14 cellular contexts compared by ENCODE assay signal in genomic region chr9:91729558-91729842, GRCh38.
A peak's percentile ranks its signal among the peaks of the same experiment; 100 is the strongest.
DNase-seq lines count a peak whose midpoint lies in the region; ATAC-seq, FAIRE-seq and TF ChIP-seq lines count a peak whose summit lies in the region.
"Had no signal": no experiment of that assay in that cellular context is flagged by ENCODE, and none has a peak within 500 bp of the region (broad histone marks: within the 10 kb centered on the region; RNA-seq: fewer than 3 reads in every experiment).

No MANE protein-coding gene starts in this region.

- no peaks in the 10 kb centered on the region for H3K9me3 Mint-ChIP-seq in osteocyte (ENCODE audit: unreplicated experiment)
- H3K9me3 Mint-ChIP-seq: CD8-positive, alpha-beta T cell had no signal

- H3K36me3 ChIP-seq in bronchial epithelial cell (ENCODE audit: control insufficient read depth, insufficient read depth, low read length) (no peaks in the 10 kb centered on the region), heart left ventricle (no peaks in the 10 kb centered on the region), muscle layer of colon (ENCODE audit: insufficient read depth, low read length) (peaks cover 49% of the 10 kb centered on the region), uterus (no peaks in the 10 kb centered on the region)

- H3K27me3 ChIP-seq in bronchial epithelial cell (ENCODE audit: control insufficient read depth, insufficient read depth, low read length) (no peaks in the 10 kb centered on the region), heart left ventricle (no peaks in the 10 kb centered on the region), muscle layer of colon (ENCODE audit: control insufficient read depth in 1 of 2, insufficient read depth in 2 of 2, low read length in 2 of 2) (no peaks in the 10 kb centered on the region), uterus (no peaks in the 10 kb centered on the region)

- 58 to 74% (median 60%) methylated on average over 9 of the region's 9 CpGs for WGBS in heart left ventricle, 4 donors

- no peak overlapping the region for H3K4me3 Mint-ChIP-seq in osteocyte (ENCODE audit: unreplicated experiment)
- H3K4me3 Mint-ChIP-seq: B cell; CD8-positive, alpha-beta T cell had no signal

- ATAC-seq in heart left ventricle, result peak; percentile 5 to 27 (median 16)
- ATAC-seq: CD8-positive, alpha-beta T cell had no signal

- H3K4me1 Mint-ChIP-seq in osteocyte (ENCODE audit: unreplicated experiment), result peaks cover 3% of the 10 kb centered on the region
- H3K4me1 Mint-ChIP-seq: B cell had no signal

- no peak for TF ChIP-seq CTCF in bronchial epithelial cell (IDR thresholded peaks at IDR 0.05; ENCODE audit: insufficient read depth, low read length, severe bottlenecking)
- no peak for TF ChIP-seq CTCF in heart left ventricle (IDR thresholded peaks at IDR 0.05)
- no peak for TF ChIP-seq CTCF in uterus (IDR thresholded peaks at IDR 0.05)
- no peak for TF ChIP-seq CTCF in osteocyte (IDR thresholded peaks at IDR 0.05)

- H3K4me1 ChIP-seq in heart left ventricle (peaks cover 0 to 11% (median 0%) of the 10 kb centered on the region in 12 donors), muscle layer of colon (ENCODE audit: insufficient read depth, low read length) (peaks cover 22% of the 10 kb centered on the region), uterus (peaks cover 0 to 10% of the 10 kb centered on the region in 2 donors)

- TF ChIP-seq POLR2A in heart left ventricle (IDR thresholded peaks at IDR 0.05) (no peak), uterus (IDR thresholded peaks at IDR 0.05) (no peak)

- H3K27ac ChIP-seq in heart left ventricle (peak overlapping the region in 10 of 12 donors; percentile 2 to 76 (median 56)), muscle layer of colon (ENCODE audit: low read depth, low read length) (peak overlapping the region; percentile 32), uterus (peak overlapping the region; percentile 68 to 80)

- H3K9ac ChIP-seq in muscle layer of colon (ENCODE audit: low read length), result no peak overlapping the region

- H3K36me3 Mint-ChIP-seq in osteocyte (ENCODE audit: unreplicated experiment), result peaks cover 29% of the 10 kb centered on the region
- H3K36me3 Mint-ChIP-seq: CD8-positive, alpha-beta T cell had no signal

- no peaks in the 10 kb centered on the region for H3K27me3 Mint-ChIP-seq in osteocyte (ENCODE audit: unreplicated experiment)

- DNase-seq in bronchial epithelial cell (ENCODE audit: low read depth) (no peak), heart left ventricle (no peak), uterus (peak in 1 of 2 donors; percentile 26), osteocyte (ENCODE audit: extremely low spot score, unreplicated experiment) (no peak), NCI-H2227 (lab: John Stamatoyannopoulos, UW; ENCODE audit: unreplicated experiment) (no peak), KG1 (lab: John Stamatoyannopoulos, UW) (no peak)
- DNase-seq: CD8-positive, alpha-beta T cell; KBM-7; NCI-H1436; NCI-H2081 treated with DMSO at 0.1 percent for 48 hours; NCI-H2227 treated with DMSO at 0.1 percent for 48 hours; NCI-H524 had no signal

- intact Hi-C loops in heart left ventricle (cut with DNase I) (loop anchor here in 4 of 10 donors (5.0 to 10.0 kb wide), 2 partner anchors 812 to 815 kb away; no protein-coding TSS in a partner anchor), uterus (cut with DNase I; ENCODE audit: low total_unique reads) (no loop called here)

- H3K9me3 ChIP-seq in heart left ventricle, result no peaks in the 10 kb centered on the region
- H3K9me3 ChIP-seq in muscle layer of colon (ENCODE audit: low read length), result no peaks in the 10 kb centered on the region
- no peaks in the 10 kb centered on the region for H3K9me3 ChIP-seq in uterus

- peak; percentile 47 for FAIRE-seq in bronchial epithelial cell (lab: Jason Lieb, UNC)

- H3K4me3 ChIP-seq in bronchial epithelial cell (ENCODE audit: low read depth, low read length) (no peak overlapping the region), heart left ventricle (no peak overlapping the region), muscle layer of colon (ENCODE audit: low read depth in 1 of 2, low read length in 2 of 2) (no peak overlapping the region), uterus (no peak overlapping the region)

- H3K27ac Mint-ChIP-seq in osteocyte (ENCODE audit: unreplicated experiment), result no peak overlapping the region
- H3K27ac Mint-ChIP-seq: B cell; CD8-positive, alpha-beta T cell had no signal
